2 cellular contexts compared by ENCODE assay signal in the genomic region with DNA sequence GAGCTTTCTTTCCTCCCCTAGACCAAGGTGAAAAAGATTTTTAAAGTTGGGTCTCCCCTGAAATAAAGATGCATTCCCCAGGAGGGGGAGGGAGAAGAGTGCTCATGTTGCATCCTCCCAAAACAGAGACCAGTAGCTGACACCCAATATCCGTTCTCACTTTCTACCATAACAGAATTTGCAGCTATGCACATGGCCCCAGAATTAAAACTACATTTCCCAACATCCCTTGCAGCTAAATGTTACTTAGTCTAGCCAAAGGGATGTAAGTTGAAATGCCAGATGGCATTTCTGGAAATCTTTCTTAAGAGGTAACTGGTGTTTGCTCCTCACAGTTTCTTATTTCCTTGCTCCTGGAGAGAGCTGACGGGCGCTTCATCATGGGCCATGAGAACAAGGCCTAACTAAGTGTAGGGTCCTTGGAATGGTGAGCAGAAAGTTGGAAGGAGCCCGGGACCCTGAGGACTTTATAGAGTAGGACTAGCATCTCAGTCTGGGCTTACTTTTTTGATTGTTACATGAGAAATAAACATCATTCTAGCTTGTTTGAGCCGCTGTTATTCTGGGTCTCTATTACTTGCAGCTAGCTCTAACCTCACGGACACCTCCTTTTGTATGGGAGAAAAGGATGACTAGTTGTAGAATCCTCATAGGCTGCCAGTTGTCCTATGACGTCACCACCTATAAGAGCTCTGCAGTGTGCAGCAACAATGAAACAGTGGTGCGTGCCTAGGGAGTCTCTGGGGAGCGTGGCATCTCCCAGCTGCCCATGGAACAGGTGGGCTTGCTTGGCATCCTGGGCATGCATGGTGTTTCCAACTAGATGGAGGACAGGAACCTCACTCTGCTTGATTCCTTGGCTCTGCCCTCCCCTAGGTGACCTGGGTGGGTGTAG.
TF ChIP-seq lines count a peak whose summit lies in the region.

No MANE protein-coding gene starts in this region.

TF ChIP-seq in A549, 52 proteins besides CTCF, POLR2A, EP300 and RAD21:
- TF ChIP-seq, protein P1, sequence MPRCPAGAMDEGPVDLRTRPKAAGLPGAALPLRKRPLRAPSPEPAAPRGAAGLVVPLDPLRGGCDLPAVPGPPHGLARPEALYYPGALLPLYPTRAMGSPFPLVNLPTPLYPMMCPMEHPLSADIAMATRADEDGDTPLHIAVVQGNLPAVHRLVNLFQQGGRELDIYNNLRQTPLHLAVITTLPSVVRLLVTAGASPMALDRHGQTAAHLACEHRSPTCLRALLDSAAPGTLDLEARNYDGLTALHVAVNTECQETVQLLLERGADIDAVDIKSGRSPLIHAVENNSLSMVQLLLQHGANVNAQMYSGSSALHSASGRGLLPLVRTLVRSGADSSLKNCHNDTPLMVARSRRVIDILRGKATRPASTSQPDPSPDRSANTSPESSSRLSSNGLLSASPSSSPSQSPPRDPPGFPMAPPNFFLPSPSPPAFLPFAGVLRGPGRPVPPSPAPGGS (IDR thresholded peaks at IDR 0.05) = no peak
- TF ChIP-seq FOSB (CRISPR knock-in tag; IDR thresholded peaks at IDR 0.05) (no peak), GATA3 (IDR thresholded peaks at IDR 0.05; ENCODE audit: borderline replicate concordance) (no peak), MAFK (IDR thresholded peaks at IDR 0.05; ENCODE audit: partially characterized antibody) (no peak), NR3C1 (IDR thresholded peaks at IDR 0.05) (no peak), BHLHE40 (IDR thresholded peaks at IDR 0.05; ENCODE audit: low read depth, low read length) (no peak), HOXB13 (CRISPR knock-in tag; IDR thresholded peaks at IDR 0.05; ENCODE audit: low read depth) (no peak), EHMT2 (IDR thresholded peaks at IDR 0.05; ENCODE audit: low read depth) (no peak), CEBPB (IDR thresholded peaks at IDR 0.05) (no peak), NPAS2 (CRISPR knock-in tag; IDR thresholded peaks at IDR 0.05; ENCODE audit: borderline replicate concordance) (no peak), CHD2 (IDR thresholded peaks at IDR 0.05; ENCODE audit: low read length, partially characterized antibody) (no peak), CBX8 (IDR thresholded peaks at IDR 0.05) (no peak)
- TF ChIP-seq, protein P2, sequence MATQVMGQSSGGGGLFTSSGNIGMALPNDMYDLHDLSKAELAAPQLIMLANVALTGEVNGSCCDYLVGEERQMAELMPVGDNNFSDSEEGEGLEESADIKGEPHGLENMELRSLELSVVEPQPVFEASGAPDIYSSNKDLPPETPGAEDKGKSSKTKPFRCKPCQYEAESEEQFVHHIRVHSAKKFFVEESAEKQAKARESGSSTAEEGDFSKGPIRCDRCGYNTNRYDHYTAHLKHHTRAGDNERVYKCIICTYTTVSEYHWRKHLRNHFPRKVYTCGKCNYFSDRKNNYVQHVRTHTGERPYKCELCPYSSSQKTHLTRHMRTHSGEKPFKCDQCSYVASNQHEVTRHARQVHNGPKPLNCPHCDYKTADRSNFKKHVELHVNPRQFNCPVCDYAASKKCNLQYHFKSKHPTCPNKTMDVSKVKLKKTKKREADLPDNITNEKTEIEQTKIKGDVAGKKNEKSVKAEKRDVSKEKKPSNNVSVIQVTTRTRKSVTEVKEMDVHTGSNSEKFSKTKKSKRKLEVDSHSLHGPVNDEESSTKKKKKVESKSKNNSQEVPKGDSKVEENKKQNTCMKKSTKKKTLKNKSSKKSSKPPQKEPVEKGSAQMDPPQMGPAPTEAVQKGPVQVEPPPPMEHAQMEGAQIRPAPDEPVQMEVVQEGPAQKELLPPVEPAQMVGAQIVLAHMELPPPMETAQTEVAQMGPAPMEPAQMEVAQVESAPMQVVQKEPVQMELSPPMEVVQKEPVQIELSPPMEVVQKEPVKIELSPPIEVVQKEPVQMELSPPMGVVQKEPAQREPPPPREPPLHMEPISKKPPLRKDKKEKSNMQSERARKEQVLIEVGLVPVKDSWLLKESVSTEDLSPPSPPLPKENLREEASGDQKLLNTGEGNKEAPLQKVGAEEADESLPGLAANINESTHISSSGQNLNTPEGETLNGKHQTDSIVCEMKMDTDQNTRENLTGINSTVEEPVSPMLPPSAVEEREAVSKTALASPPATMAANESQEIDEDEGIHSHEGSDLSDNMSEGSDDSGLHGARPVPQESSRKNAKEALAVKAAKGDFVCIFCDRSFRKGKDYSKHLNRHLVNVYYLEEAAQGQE (IDR thresholded peaks at IDR 0.05) = no peak

TF ChIP-seq in H1, 55 proteins besides CTCF, POLR2A, EP300 and RAD21:
- TF ChIP-seq USF2 (IDR thresholded peaks at IDR 0.05; ENCODE audit: low read length) (no peak), SIX5 (IDR thresholded peaks at IDR 0.05; ENCODE audit: low read depth, low read length) (peak; percentile 42)
